ENCODE assay signal across 11 cellular contexts in genomic region chr12:116346751-116347150, GRCh38.
DNase-seq lines count a peak whose midpoint lies in the region; ATAC-seq and TF ChIP-seq lines count a peak whose summit lies in the region.
"Had no signal": no experiment of that assay in that cellular context is flagged by ENCODE, and none has a peak within 500 bp of the region (broad histone marks: within the 10 kb centered on the region; RNA-seq: fewer than 3 reads in every experiment).

No MANE protein-coding gene starts in this region.

- no TSS peak for BruUV-seq in Calu3 (replicated peaks; lab: Mats Ljungman, UMichigan)

- no peak overlapping the region for H3K27ac ChIP-seq in RWPE2 (ENCODE audit: poor library complexity, severe bottlenecking)
- no peak overlapping the region for H3K27ac ChIP-seq in psoas muscle

- CTCF ChIA-PET in Calu3 (lab: Charles Lee): interaction anchor here (0.7 kb wide), 1 partner anchor 12 kb away, joined by 5 read pairs; no protein-coding TSS in a partner anchor

- 21 to 31% (median 28%) methylated on average over 4 of the region's 4 CpGs for WGBS in psoas muscle, 3 donors

- TF ChIP-seq CTCF in RWPE2 (IDR thresholded peaks at IDR 0.05; ENCODE audit: poor library complexity, severe bottlenecking) (no peak), fibroblast of pulmonary artery (IDR thresholded peaks at IDR 0.05; ENCODE audit: low read length, missing control alignments) (no peak), psoas muscle (IDR thresholded peaks at IDR 0.05) (no peak), Calu3 (IDR thresholded peaks at IDR 0.05; ENCODE audit: unreplicated experiment) (no peak)

- H3K36me3 ChIP-seq in RWPE2 (ENCODE audit: low read depth) (no peaks in the 10 kb centered on the region), psoas muscle (ENCODE audit: insufficient read depth in 1 of 2, low read depth in 1 of 2) (no peaks in the 10 kb centered on the region)
- H3K36me3 ChIP-seq: esophagus muscularis mucosa had no signal

- TF ChIP-seq POLR2A in erythroblast (IDR thresholded peaks at IDR 0.05; ENCODE audit: low read length): no peak

- peaks cover 4% of the 10 kb centered on the region for H3K9me3 Mint-ChIP-seq in Calu3 (ENCODE audit: low read depth, unreplicated experiment)

- no peak overlapping the region for H3K27ac Mint-ChIP-seq in Calu3 (ENCODE audit: unreplicated experiment)

- DNase-seq in G401 (ENCODE audit: low spot score) (peak; percentile 40), RWPE2 (ENCODE audit: low spot score) (no peak), fibroblast of pulmonary artery (ENCODE audit: low read depth) (peak; percentile 91), psoas muscle (no peak), erythroblast (lab: John Stamatoyannopoulos, UW) (no peak), Calu3 (no peak), NCI-H1694 treated with DMSO at 0.1 percent for 48 hours (lab: John Stamatoyannopoulos, UW) (no peak)
- no peak for DNase-seq in stimulated activated naive CD4-positive, alpha-beta T cell treated with Interleukin-2 at 50 U/mL for 16 hours (lab: John Stamatoyannopoulos, UW)
- DNase-seq: activated effector memory CD4-positive, alpha-beta T cell treated with anti-CD3 and anti-CD28 coated beads, Interleukin-2, amount 50 U/mL, for 16 hours had no signal

- intact Hi-C loops in psoas muscle (cut with DNase I): no loop called here
- intact Hi-C loops in Calu3 (cut with micrococcal nuclease; ENCODE audit: unreplicated experiment): no loop called here

- H3K9me3 ChIP-seq in RWPE2 (ENCODE audit: severe bottlenecking): no peaks in the 10 kb centered on the region
- H3K9me3 ChIP-seq in psoas muscle: peaks cover 5% of the 10 kb centered on the region
- H3K9me3 ChIP-seq: esophagus muscularis mucosa had no signal

- ATAC-seq in RWPE2 (ENCODE audit: low read depth) (peak; percentile 82), psoas muscle (peak in 3 of 4 donors; percentile 54 to 64 (median 57))

- peaks cover 8% of the 10 kb centered on the region for H3K4me1 ChIP-seq in RWPE2 (ENCODE audit: insufficient read depth, poor library complexity, severe bottlenecking)
- peaks cover 9% of the 10 kb centered on the region for H3K4me1 ChIP-seq in psoas muscle

- no peaks in the 10 kb centered on the region for H3K36me3 Mint-ChIP-seq in Calu3 (ENCODE audit: insufficient read depth, unreplicated experiment)

- H3K4me1 Mint-ChIP-seq in Calu3 (ENCODE audit: low read depth, unreplicated experiment): no peaks in the 10 kb centered on the region

- H3K4me3 Mint-ChIP-seq in Calu3 (ENCODE audit: low read depth, unreplicated experiment): no peak overlapping the region
- H3K4me3 Mint-ChIP-seq: neural crest cell had no signal

- H3K27me3 ChIP-seq in RWPE2 (ENCODE audit: insufficient read depth, poor library complexity, severe bottlenecking): no peaks in the 10 kb centered on the region
- no peaks in the 10 kb centered on the region for H3K27me3 ChIP-seq in psoas muscle (ENCODE audit: insufficient read depth in 3 of 3, low read length in 2 of 3)
- H3K27me3 ChIP-seq: esophagus muscularis mucosa had no signal

- H3K4me3 ChIP-seq in RWPE2 (ENCODE audit: severe bottlenecking): no peak overlapping the region
- H3K4me3 ChIP-seq in fibroblast of pulmonary artery (replicated peaks; ENCODE audit: low read depth, low read length): no peak overlapping the region
- H3K4me3 ChIP-seq in psoas muscle: no peak overlapping the region
- H3K4me3 ChIP-seq: esophagus muscularis mucosa had no signal

- H3K27me3 Mint-ChIP-seq in Calu3 (ENCODE audit: unreplicated experiment): peaks cover 40% of the 10 kb centered on the region

- in situ Hi-C loops in G401 (cut with HindIII; ENCODE audit: low sequenced_read_pairs): no loop called here

Comparison
In these comparisons a context has a peak if more than half of its experiments do, and no peak if none do; other contexts are left out.
1. DNase-seq: peak in G401 (single experiment) and fibroblast of pulmonary artery (single experiment); none in RWPE2 (single experiment), psoas muscle (0 of 2), erythroblast (0 of 2), stimulated activated naive CD4-positive, alpha-beta T cell treated with Interleukin-2 at 50 U/mL for 16 hours (single experiment), Calu3 (single experiment) and NCI-H1694 treated with DMSO at 0.1 percent for 48 hours (single experiment).